ENCODE assay signal across 9 cellular contexts in the genomic region with DNA sequence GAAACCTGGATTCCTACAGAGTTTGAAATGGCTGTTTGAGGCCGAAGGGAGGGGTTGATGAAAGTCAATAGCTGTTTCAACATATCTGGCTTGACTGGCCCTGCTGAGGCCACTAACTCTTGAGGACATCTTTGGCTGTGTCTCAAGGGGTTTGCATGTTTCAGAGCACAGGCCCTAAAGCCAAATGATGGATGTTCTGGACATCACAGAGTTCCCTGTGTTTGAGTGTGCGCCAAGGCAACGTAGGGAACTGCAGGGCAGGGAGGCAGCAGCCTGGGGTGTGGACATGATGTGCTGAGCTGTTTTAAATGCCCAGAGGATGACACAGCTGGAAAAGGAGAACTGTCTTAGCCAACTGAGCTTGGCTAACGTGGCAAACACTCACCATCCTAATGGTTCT.
DNase-seq lines count a peak whose midpoint lies in the region; ATAC-seq and TF ChIP-seq lines count a peak whose summit lies in the region.
"Had no signal": no experiment of that assay in that cellular context is flagged by ENCODE, and none has a peak within 500 bp of the region (broad histone marks: within the 10 kb centered on the region; RNA-seq: fewer than 3 reads in every experiment).

No MANE protein-coding gene starts in this region.

- no peaks in the 10 kb centered on the region for H3K27me3 ChIP-seq in right atrium auricular region

- peaks cover 0 to 30% of the 10 kb centered on the region in 2 donors for H3K4me1 ChIP-seq in right atrium auricular region

- no peak for TF ChIP-seq CTCF in right atrium auricular region (IDR thresholded peaks at IDR 0.05)

- peaks cover 47% of the 10 kb centered on the region for H3K4me1 Mint-ChIP-seq in activated T-helper 2 cell treated with anti-CD3 and anti-CD28 coated beads, Interferon-gamma antibody, Interleukin-2, Interleukin-4, amounts not matched to agents 10 μg/mL and 5 μg/mL and 100 μg/mL, durations not matched to agents 14 hours and 24 hours and 36 hours (ENCODE audit: low read depth)
- H3K4me1 Mint-ChIP-seq in stimulated activated effector memory CD8-positive, alpha-beta T cell treated with anti-CD3 and anti-CD28 coated beads, Interleukin-12 subunit alpha, Interleukin-12 subunit beta, amount 100 ng/mL, for 72 hours: peaks cover 62% of the 10 kb centered on the region
- H3K4me1 Mint-ChIP-seq in immature natural killer cell: peaks cover 54 to 77% of the 10 kb centered on the region in 2 donors

- no peaks in the 10 kb centered on the region for H3K36me3 ChIP-seq in right atrium auricular region

- intact Hi-C loops in activated T-helper 2 cell treated with anti-CD3 and anti-CD28 coated beads, Interferon-gamma antibody, Interleukin-2, Interleukin-4, amounts not matched to agents 10 μg/mL and 5 μg/mL and 100 μg/mL, durations not matched to agents 14 hours and 24 hours and 36 hours (cut with micrococcal nuclease): loop anchor here (2.0 kb wide), 1 partner anchor 19 kb away; no protein-coding TSS in a partner anchor

- H3K27ac Mint-ChIP-seq in activated T-helper 2 cell treated with anti-CD3 and anti-CD28 coated beads, Interferon-gamma antibody, Interleukin-2, Interleukin-4, amounts not matched to agents 10 μg/mL and 5 μg/mL and 100 μg/mL, durations not matched to agents 14 hours and 24 hours and 36 hours: peak overlapping the region; percentile 33
- H3K27ac Mint-ChIP-seq in stimulated activated effector memory CD8-positive, alpha-beta T cell treated with anti-CD3 and anti-CD28 coated beads, Interleukin-12 subunit alpha, Interleukin-12 subunit beta, amount 100 ng/mL, for 72 hours: peak overlapping the region; percentile 71
- peak overlapping the region in 1 of 6 donors; percentile 55 for H3K27ac Mint-ChIP-seq in immature natural killer cell

- DNase-seq in GM04504 (ENCODE audit: low read depth) (peak; percentile 99), right atrium auricular region (ENCODE audit: low spot score) (peak; percentile 88), hypothalamus (lab: John Stamatoyannopoulos, UW) (no peak), immature natural killer cell (no peak), pons (ENCODE audit: low spot score) (no peak)
- DNase-seq in activated T-helper 2 cell treated with anti-CD3 and anti-CD28 coated beads, Interferon-gamma antibody, Interleukin-2, Interleukin-4, amounts not matched to agents 10 μg/mL and 5 μg/mL and 100 μg/mL, durations not matched to agents 14 hours and 24 hours and 36 hours (ENCODE audit: low spot score): no peak
- no peak for DNase-seq in stimulated activated effector memory CD8-positive, alpha-beta T cell treated with anti-CD3 and anti-CD28 coated beads, Interleukin-12 subunit alpha, Interleukin-12 subunit beta, amount 100 ng/mL, for 72 hours (ENCODE audit: low spot score in 2 of 2)
- DNase-seq: NCI-H2227 treated with DMSO at 0.1 percent for 48 hours had no signal

- H3K9me3 ChIP-seq in right atrium auricular region: no peaks in the 10 kb centered on the region

- peak overlapping the region; percentile 17 to 42 for H3K27ac ChIP-seq in right atrium auricular region

- H3K4me3 ChIP-seq in right atrium auricular region: no peak overlapping the region

- no peak overlapping the region for H3K4me3 Mint-ChIP-seq in activated T-helper 2 cell treated with anti-CD3 and anti-CD28 coated beads, Interferon-gamma antibody, Interleukin-2, Interleukin-4, amounts not matched to agents 10 μg/mL and 5 μg/mL and 100 μg/mL, durations not matched to agents 14 hours and 24 hours and 36 hours (ENCODE audit: low read depth)
- no peak overlapping the region for H3K4me3 Mint-ChIP-seq in stimulated activated effector memory CD8-positive, alpha-beta T cell treated with anti-CD3 and anti-CD28 coated beads, Interleukin-12 subunit alpha, Interleukin-12 subunit beta, amount 100 ng/mL, for 72 hours
- no peak overlapping the region for H3K4me3 Mint-ChIP-seq in immature natural killer cell

- H3K27me3 Mint-ChIP-seq in activated T-helper 2 cell treated with anti-CD3 and anti-CD28 coated beads, Interferon-gamma antibody, Interleukin-2, Interleukin-4, amounts not matched to agents 10 μg/mL and 5 μg/mL and 100 μg/mL, durations not matched to agents 14 hours and 24 hours and 36 hours (ENCODE audit: low read depth): no peaks in the 10 kb centered on the region
- H3K27me3 Mint-ChIP-seq in immature natural killer cell (ENCODE audit: low read depth in 3 of 3): peaks cover 0 to 2% (median 2%) of the 10 kb centered on the region in 3 donors

- ATAC-seq in stimulated activated effector memory CD8-positive, alpha-beta T cell treated with anti-CD3 and anti-CD28 coated beads, Interleukin-12 subunit alpha, Interleukin-12 subunit beta, amount 100 ng/mL, for 72 hours: no peak
- no peak for ATAC-seq in GM19397 (IDR thresholded peaks at IDR 0.05; ENCODE audit: unreplicated experiment)

- no peaks in the 10 kb centered on the region for H3K9me3 Mint-ChIP-seq in activated T-helper 2 cell treated with anti-CD3 and anti-CD28 coated beads, Interferon-gamma antibody, Interleukin-2, Interleukin-4, amounts not matched to agents 10 μg/mL and 5 μg/mL and 100 μg/mL, durations not matched to agents 14 hours and 24 hours and 36 hours
- H3K9me3 Mint-ChIP-seq in stimulated activated effector memory CD8-positive, alpha-beta T cell treated with anti-CD3 and anti-CD28 coated beads, Interleukin-12 subunit alpha, Interleukin-12 subunit beta, amount 100 ng/mL, for 72 hours: no peaks in the 10 kb centered on the region
- H3K9me3 Mint-ChIP-seq in immature natural killer cell: no peaks in the 10 kb centered on the region

- H3K36me3 Mint-ChIP-seq in activated T-helper 2 cell treated with anti-CD3 and anti-CD28 coated beads, Interferon-gamma antibody, Interleukin-2, Interleukin-4, amounts not matched to agents 10 μg/mL and 5 μg/mL and 100 μg/mL, durations not matched to agents 14 hours and 24 hours and 36 hours (ENCODE audit: low read depth): peaks cover 56% of the 10 kb centered on the region
- peaks cover 67% of the 10 kb centered on the region for H3K36me3 Mint-ChIP-seq in stimulated activated effector memory CD8-positive, alpha-beta T cell treated with anti-CD3 and anti-CD28 coated beads, Interleukin-12 subunit alpha, Interleukin-12 subunit beta, amount 100 ng/mL, for 72 hours
- H3K36me3 Mint-ChIP-seq in immature natural killer cell: peaks cover 0 to 22% (median 10%) of the 10 kb centered on the region in 3 donors

Comparison
In these comparisons a context has a peak if more than half of its experiments do, and no peak if none do; other contexts are left out.
1. DNase-seq: peak in GM04504 (single experiment) and right atrium auricular region (single experiment); none in activated T-helper 2 cell treated with anti-CD3 and anti-CD28 coated beads, Interferon-gamma antibody, Interleukin-2, Interleukin-4, amounts not matched to agents 10 μg/mL and 5 μg/mL and 100 μg/mL, durations not matched to agents 14 hours and 24 hours and 36 hours (single experiment), stimulated activated effector memory CD8-positive, alpha-beta T cell treated with anti-CD3 and anti-CD28 coated beads, Interleukin-12 subunit alpha, Interleukin-12 subunit beta, amount 100 ng/mL, for 72 hours (0 of 2), hypothalamus (0 of 51), immature natural killer cell (0 of 3) and pons (single experiment).